1 cellular context compared by ENCODE assay signal in the genomic region with DNA sequence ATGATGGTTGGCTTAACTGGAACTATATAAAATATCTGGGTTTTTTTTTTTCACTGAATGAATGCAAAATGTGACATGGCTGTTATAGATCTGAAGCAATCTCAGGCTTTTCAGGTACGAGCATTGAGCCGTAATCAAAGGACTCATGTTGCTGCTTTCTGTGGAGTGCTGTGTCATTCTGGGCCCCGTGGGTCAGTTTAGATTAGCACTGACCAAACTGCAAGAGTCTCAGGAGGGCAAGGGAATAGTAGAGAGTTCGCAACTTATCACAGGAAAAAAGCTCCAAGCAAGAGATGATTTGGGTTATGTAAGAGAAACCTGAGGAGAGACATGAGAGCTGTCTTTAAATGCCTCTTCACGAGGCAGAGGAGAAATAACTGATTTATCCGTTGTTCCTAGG.
A peak's percentile ranks its signal among the peaks of the same experiment; 100 is the strongest.
TF ChIP-seq lines count a peak whose summit lies in the region.

No MANE protein-coding gene starts in this region.

TF ChIP-seq in K562, 482 proteins besides CTCF, POLR2A, EP300 and RAD21 (continued from another document and continues in another):
- TF ChIP-seq, protein P1, sequence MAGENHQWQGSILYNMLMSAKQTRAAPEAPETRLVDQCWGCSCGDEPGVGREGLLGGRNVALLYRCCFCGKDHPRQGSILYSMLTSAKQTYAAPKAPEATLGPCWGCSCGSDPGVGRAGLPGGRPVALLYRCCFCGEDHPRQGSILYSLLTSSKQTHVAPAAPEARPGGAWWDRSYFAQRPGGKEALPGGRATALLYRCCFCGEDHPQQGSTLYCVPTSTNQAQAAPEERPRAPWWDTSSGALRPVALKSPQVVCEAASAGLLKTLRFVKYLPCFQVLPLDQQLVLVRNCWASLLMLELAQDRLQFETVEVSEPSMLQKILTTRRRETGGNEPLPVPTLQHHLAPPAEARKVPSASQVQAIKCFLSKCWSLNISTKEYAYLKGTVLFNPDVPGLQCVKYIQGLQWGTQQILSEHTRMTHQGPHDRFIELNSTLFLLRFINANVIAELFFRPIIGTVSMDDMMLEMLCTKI (IDR thresholded peaks at IDR 0.05; ENCODE audit: partially characterized antibody) = no peak
- TF ChIP-seq ILK (tag; IDR thresholded peaks at IDR 0.05; ENCODE audit: borderline replicate concordance, low read depth) (no peak), ARID1B (IDR thresholded peaks at IDR 0.05) (peak; percentile 64), MTA2 (IDR thresholded peaks at IDR 0.05; ENCODE audit: low read depth) (no peak), ZNF212 (CRISPR knock-in tag; IDR thresholded peaks at IDR 0.05) (no peak), MCM5 (IDR thresholded peaks at IDR 0.05; ENCODE audit: low read depth) (no peak), ZNF699 (CRISPR knock-in tag; IDR thresholded peaks at IDR 0.05; ENCODE audit: insufficient replicate concordance) (no peak), PRPF4 (IDR thresholded peaks at IDR 0.05; ENCODE audit: insufficient read depth, low read depth, low read length, poor library complexity, severe bottlenecking) (no peak), FOXJ2 (tag; IDR thresholded peaks at IDR 0.05) (no peak), RBM25 (IDR thresholded peaks at IDR 0.05; ENCODE audit: low read depth, low read length, severe bottlenecking) (no peak), ZC3H4 (CRISPR knock-in tag; IDR thresholded peaks at IDR 0.05; ENCODE audit: borderline replicate concordance) (no peak), NUFIP1 (IDR thresholded peaks at IDR 0.05; ENCODE audit: partially characterized antibody) (no peak), RAD51 (IDR thresholded peaks at IDR 0.05; ENCODE audit: borderline replicate concordance, low read depth) (no peak), SMC3 (conservative IDR thresholded peaks at IDR 0.05; ENCODE audit: insufficient read depth, low read depth, low read length) (no peak), ZNF316 (IDR thresholded peaks at IDR 0.05) (peak; percentile 79), HDAC2 (IDR thresholded peaks at IDR 0.05) (no peak), ZBTB8A (IDR thresholded peaks at IDR 0.05; ENCODE audit: partially characterized antibody) (no peak), HDAC1 (IDR thresholded peaks at IDR 0.05) (peak in 1 of 2 experiments; percentile 68; a peak in 1 of 4 replicates), PURB (CRISPR knock-in tag; IDR thresholded peaks at IDR 0.05; ENCODE audit: low read depth) (no peak), FOXP1 (CRISPR knock-in tag; IDR thresholded peaks at IDR 0.05) (no peak), CBX5 (IDR thresholded peaks at IDR 0.05; ENCODE audit: borderline replicate concordance, low read depth) (no peak), RFX7 (CRISPR knock-in tag; IDR thresholded peaks at IDR 0.05) (no peak), HIVEP1 (CRISPR knock-in tag; IDR thresholded peaks at IDR 0.05) (no peak), KAT7 (CRISPR knock-in tag; IDR thresholded peaks at IDR 0.05; ENCODE audit: borderline replicate concordance) (no peak), MECOM (CRISPR knock-in tag; IDR thresholded peaks at IDR 0.05) (no peak), ARID4B (CRISPR knock-in tag; IDR thresholded peaks at IDR 0.05) (no peak), NCOA4 (IDR thresholded peaks at IDR 0.05; ENCODE audit: partially characterized antibody) (no peak), CTBP1 (IDR thresholded peaks at IDR 0.05; ENCODE audit: borderline replicate concordance) (no peak), SMARCA4 (IDR thresholded peaks at IDR 0.05) (peak; percentile 39; the same call in 1 of the 2 replicates), ZNF197 (CRISPR knock-in tag; IDR thresholded peaks at IDR 0.05; ENCODE audit: low read depth) (no peak), ZNF584 (CRISPR knock-in tag; IDR thresholded peaks at IDR 0.05; ENCODE audit: low read depth) (no peak), NFATC3 (IDR thresholded peaks at IDR 0.05) (no peak), RBM22 (IDR thresholded peaks at IDR 0.05; ENCODE audit: low read depth, low read length, poor library complexity, severe bottlenecking) (no peak), RBM15 (IDR thresholded peaks at IDR 0.05; ENCODE audit: insufficient read depth, low read length) (no peak), NR2C2 (CRISPR knock-in tag; IDR thresholded peaks at IDR 0.05) (no peak), NR2C2 (tag; IDR thresholded peaks at IDR 0.05) (no peak), MYBL2 (IDR thresholded peaks at IDR 0.05; ENCODE audit: low read depth) (no peak), MYBL2 (CRISPR knock-in tag; IDR thresholded peaks at IDR 0.05; ENCODE audit: borderline replicate concordance) (no peak), LCOR (CRISPR knock-in tag; IDR thresholded peaks at IDR 0.05) (no peak), ZNF75A (CRISPR knock-in tag; IDR thresholded peaks at IDR 0.05) (no peak), JUND (IDR thresholded peaks at IDR 0.05; ENCODE audit: borderline replicate concordance, low read depth, low read length) (peak; percentile 43; the same call in 1 of the 2 replicates), JUND (tag; IDR thresholded peaks at IDR 0.05; ENCODE audit: borderline replicate concordance, low read depth, low read length) (no peak; the same call in 2 of the 3 replicates)
- TF ChIP-seq, protein P2, sequence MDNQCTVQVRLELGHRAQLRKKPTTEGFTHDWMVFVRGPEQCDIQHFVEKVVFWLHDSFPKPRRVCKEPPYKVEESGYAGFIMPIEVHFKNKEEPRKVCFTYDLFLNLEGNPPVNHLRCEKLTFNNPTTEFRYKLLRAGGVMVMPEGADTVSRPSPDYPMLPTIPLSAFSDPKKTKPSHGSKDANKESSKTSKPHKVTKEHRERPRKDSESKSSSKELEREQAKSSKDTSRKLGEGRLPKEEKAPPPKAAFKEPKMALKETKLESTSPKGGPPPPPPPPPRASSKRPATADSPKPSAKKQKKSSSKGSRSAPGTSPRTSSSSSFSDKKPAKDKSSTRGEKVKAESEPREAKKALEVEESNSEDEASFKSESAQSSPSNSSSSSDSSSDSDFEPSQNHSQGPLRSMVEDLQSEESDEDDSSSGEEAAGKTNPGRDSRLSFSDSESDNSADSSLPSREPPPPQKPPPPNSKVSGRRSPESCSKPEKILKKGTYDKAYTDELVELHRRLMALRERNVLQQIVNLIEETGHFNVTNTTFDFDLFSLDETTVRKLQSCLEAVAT (IDR thresholded peaks at IDR 0.05) = no peak
- TF ChIP-seq, protein P3, sequence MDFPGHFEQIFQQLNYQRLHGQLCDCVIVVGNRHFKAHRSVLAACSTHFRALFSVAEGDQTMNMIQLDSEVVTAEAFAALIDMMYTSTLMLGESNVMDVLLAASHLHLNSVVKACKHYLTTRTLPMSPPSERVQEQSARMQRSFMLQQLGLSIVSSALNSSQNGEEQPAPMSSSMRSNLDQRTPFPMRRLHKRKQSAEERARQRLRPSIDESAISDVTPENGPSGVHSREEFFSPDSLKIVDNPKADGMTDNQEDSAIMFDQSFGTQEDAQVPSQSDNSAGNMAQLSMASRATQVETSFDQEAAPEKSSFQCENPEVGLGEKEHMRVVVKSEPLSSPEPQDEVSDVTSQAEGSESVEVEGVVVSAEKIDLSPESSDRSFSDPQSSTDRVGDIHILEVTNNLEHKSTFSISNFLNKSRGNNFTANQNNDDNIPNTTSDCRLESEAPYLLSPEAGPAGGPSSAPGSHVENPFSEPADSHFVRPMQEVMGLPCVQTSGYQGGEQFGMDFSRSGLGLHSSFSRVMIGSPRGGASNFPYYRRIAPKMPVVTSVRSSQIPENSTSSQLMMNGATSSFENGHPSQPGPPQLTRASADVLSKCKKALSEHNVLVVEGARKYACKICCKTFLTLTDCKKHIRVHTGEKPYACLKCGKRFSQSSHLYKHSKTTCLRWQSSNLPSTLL (IDR thresholded peaks at IDR 0.05) = no peak
- TF ChIP-seq, protein P4, sequence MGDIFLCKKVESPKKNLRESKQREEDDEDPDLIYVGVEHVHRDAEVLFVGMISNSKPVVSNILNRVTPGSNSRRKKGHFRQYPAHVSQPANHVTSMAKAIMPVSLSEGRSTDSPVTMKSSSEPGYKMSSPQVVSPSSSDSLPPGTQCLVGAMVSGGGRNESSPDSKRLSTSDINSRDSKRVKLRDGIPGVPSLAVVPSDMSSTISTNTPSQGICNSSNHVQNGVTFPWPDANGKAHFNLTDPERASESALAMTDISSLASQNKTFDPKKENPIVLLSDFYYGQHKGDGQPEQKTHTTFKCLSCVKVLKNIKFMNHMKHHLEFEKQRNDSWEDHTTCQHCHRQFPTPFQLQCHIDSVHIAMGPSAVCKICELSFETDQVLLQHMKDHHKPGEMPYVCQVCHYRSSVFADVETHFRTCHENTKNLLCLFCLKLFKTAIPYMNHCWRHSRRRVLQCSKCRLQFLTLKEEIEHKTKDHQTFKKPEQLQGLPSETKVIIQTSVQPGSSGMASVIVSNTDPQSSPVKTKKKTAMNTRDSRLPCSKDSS (IDR thresholded peaks at IDR 0.05; ENCODE audit: low read depth, partially characterized antibody) = no peak
- TF ChIP-seq, protein P5, sequence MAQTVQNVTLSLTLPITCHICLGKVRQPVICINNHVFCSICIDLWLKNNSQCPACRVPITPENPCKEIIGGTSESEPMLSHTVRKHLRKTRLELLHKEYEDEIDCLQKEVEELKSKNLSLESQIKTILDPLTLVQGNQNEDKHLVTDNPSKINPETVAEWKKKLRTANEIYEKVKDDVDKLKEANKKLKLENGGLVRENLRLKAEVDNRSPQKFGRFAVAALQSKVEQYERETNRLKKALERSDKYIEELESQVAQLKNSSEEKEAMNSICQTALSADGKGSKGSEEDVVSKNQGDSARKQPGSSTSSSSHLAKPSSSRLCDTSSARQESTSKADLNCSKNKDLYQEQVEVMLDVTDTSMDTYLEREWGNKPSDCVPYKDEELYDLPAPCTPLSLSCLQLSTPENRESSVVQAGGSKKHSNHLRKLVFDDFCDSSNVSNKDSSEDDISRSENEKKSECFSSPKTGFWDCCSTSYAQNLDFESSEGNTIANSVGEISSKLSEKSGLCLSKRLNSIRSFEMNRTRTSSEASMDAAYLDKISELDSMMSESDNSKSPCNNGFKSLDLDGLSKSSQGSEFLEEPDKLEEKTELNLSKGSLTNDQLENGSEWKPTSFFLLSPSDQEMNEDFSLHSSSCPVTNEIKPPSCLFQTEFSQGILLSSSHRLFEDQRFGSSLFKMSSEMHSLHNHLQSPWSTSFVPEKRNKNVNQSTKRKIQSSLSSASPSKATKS (CRISPR knock-in tag; IDR thresholded peaks at IDR 0.05) = no peak
- TF ChIP-seq, protein P6, sequence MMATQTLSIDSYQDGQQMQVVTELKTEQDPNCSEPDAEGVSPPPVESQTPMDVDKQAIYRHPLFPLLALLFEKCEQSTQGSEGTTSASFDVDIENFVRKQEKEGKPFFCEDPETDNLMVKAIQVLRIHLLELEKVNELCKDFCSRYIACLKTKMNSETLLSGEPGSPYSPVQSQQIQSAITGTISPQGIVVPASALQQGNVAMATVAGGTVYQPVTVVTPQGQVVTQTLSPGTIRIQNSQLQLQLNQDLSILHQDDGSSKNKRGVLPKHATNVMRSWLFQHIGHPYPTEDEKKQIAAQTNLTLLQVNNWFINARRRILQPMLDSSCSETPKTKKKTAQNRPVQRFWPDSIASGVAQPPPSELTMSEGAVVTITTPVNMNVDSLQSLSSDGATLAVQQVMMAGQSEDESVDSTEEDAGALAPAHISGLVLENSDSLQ (IDR thresholded peaks at IDR 0.05) = no peak
- TF ChIP-seq, protein P7, sequence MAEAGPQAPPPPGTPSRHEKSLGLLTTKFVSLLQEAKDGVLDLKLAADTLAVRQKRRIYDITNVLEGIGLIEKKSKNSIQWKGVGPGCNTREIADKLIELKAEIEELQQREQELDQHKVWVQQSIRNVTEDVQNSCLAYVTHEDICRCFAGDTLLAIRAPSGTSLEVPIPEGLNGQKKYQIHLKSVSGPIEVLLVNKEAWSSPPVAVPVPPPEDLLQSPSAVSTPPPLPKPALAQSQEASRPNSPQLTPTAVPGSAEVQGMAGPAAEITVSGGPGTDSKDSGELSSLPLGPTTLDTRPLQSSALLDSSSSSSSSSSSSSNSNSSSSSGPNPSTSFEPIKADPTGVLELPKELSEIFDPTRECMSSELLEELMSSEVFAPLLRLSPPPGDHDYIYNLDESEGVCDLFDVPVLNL (CRISPR knock-in tag; IDR thresholded peaks at IDR 0.05; ENCODE audit: low read depth) = no peak
- TF ChIP-seq, protein P8, sequence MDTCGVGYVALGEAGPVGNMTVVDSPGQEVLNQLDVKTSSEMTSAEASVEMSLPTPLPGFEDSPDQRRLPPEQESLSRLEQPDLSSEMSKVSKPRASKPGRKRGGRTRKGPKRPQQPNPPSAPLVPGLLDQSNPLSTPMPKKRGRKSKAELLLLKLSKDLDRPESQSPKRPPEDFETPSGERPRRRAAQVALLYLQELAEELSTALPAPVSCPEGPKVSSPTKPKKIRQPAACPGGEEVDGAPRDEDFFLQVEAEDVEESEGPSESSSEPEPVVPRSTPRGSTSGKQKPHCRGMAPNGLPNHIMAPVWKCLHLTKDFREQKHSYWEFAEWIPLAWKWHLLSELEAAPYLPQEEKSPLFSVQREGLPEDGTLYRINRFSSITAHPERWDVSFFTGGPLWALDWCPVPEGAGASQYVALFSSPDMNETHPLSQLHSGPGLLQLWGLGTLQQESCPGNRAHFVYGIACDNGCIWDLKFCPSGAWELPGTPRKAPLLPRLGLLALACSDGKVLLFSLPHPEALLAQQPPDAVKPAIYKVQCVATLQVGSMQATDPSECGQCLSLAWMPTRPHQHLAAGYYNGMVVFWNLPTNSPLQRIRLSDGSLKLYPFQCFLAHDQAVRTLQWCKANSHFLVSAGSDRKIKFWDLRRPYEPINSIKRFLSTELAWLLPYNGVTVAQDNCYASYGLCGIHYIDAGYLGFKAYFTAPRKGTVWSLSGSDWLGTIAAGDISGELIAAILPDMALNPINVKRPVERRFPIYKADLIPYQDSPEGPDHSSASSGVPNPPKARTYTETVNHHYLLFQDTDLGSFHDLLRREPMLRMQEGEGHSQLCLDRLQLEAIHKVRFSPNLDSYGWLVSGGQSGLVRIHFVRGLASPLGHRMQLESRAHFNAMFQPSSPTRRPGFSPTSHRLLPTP (IDR thresholded peaks at IDR 0.05; ENCODE audit: borderline replicate concordance, extremely low read depth, insufficient read length) = no peak
